ENCODE assay signal across 22 cellular contexts in the genomic region with DNA sequence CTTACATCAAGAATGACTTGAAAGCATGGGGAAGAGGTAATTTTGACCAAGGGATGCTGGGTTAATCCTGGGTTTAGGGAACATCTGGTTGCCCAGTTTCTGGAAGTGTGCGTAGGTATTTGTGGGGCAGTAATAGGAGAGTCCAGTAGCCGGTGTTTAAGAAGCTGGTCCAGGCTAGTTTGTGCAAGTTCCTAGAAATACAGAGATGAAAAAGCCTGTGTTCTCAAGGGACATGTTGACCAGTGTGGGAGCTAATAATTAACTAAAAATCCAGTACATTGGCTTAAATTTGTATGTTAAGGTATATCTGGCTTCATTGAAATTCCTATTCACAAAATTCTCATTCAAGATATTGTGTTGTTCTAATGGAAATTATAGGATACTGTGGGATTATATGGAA. TPM values are rescaled to one million over a fixed set of nuclear protein-coding genes. Genes with fewer than 3 reads are reported as not detected.
A peak's percentile ranks its signal among the peaks of the same experiment; 100 is the strongest.
DNase-seq lines count a peak whose midpoint lies in the region; ATAC-seq, FAIRE-seq and TF ChIP-seq lines count a peak whose summit lies in the region.
"Had no signal": no experiment of that assay in that cellular context is flagged by ENCODE, and none has a peak within 500 bp of the region (broad histone marks: within the 10 kb centered on the region; RNA-seq: fewer than 3 reads in every experiment).

No MANE protein-coding gene starts in this region.

- no peak overlapping the region; a peak in 1 of 6 replicates for H3K27ac ChIP-seq in A549
- H3K27ac ChIP-seq in HepG2 (ENCODE audit: extremely low read length, insufficient read depth, low read length), result no peak overlapping the region
- H3K27ac ChIP-seq: colonic mucosa, esophagus muscularis mucosa, neural progenitor cell, transverse colon had no signal

- H3K4me3 ChIP-seq in A549 (no peak overlapping the region), HepG2 (replicated peaks in 1 of 3; ENCODE audit: insufficient read depth in 1 of 3, low read depth in 2 of 3, low read length in 3 of 3) (no peak overlapping the region)
- H3K4me3 ChIP-seq: colonic mucosa, esophagus muscularis mucosa, gastrocnemius medialis, neural progenitor cell, transverse colon had no signal

- peaks cover 33% of the 10 kb centered on the region for H3K4me1 ChIP-seq in A549
- peaks cover 8% of the 10 kb centered on the region; the same call in 1 of the 2 replicates for H3K4me1 ChIP-seq in HepG2 (ENCODE audit: insufficient read depth, low read length)
- H3K4me1 ChIP-seq: colonic mucosa had no signal

- TF ChIP-seq POLR2A in A549 (IDR thresholded peaks at IDR 0.05; ENCODE audit: low read length), result no peak
- no peak for TF ChIP-seq POLR2A in HepG2 (IDR thresholded peaks at IDR 0.05; ENCODE audit: insufficient read depth in 1 of 2, low read depth in 2 of 2, low read length in 2 of 2)

- no peaks in the 10 kb centered on the region for H3K27me3 ChIP-seq in HepG2 (ENCODE audit: control insufficient read depth in 1 of 2, insufficient read depth in 2 of 2, low read length in 2 of 2)
- H3K27me3 ChIP-seq: colonic mucosa, esophagus muscularis mucosa, gastrocnemius medialis, neural progenitor cell, transverse colon had no signal

- WGBS in A549 (ENCODE audit: missing lambda C conversion rate), result 68% methylated on average over 2 of the region's 2 CpGs
- WGBS in HepG2 (ENCODE audit: low lambda C conversion rate), result 4% methylated on average over 2 of the region's 2 CpGs

- H3K9ac ChIP-seq in HepG2 (ENCODE audit: insufficient read depth, low read depth, low read length), result no peak overlapping the region
- H3K9ac ChIP-seq: neural progenitor cell had no signal

- POLR2A ChIA-PET in A549 (lab: Yijun Ruan, JAX), result no interaction called here
- POLR2A ChIA-PET in HepG2 (lab: Yijun Ruan, JAX), result no interaction called here

- FAIRE-seq in A549 (lab: Jason Lieb, UNC) (no peak), HepG2 (lab: Jason Lieb, UNC) (no peak), frontal cortex (lab: Jason Lieb, UNC) (no peak)

- no peaks in the 10 kb centered on the region for H3K36me3 ChIP-seq in HepG2 (replicated peaks in 1 of 2; ENCODE audit: control insufficient read depth in 1 of 2, insufficient read depth in 2 of 2, low read length in 2 of 2)
- H3K36me3 ChIP-seq: colonic mucosa, esophagus muscularis mucosa, gastrocnemius medialis, neural progenitor cell, transverse colon had no signal

- no peak for DNase-seq in A549 (ENCODE audit: low read depth in 1 of 2, low spot score in 1 of 2)
- peak; percentile 35 to 57 for DNase-seq in NCI-H526 (lab: John Stamatoyannopoulos, UW)
- no peak for DNase-seq in HepG2 (ENCODE audit: low spot score)
- DNase-seq in HT-29 (ENCODE audit: low spot score), result no peak
- no peak for DNase-seq in CD1c-positive myeloid dendritic cell (ENCODE audit: extremely low spot score)
- DNase-seq in frontal cortex (ENCODE audit: low spot score in 2 of 2), result no peak
- DNase-seq: colonic mucosa, COR-L47, DND-41, endodermal cell, gastrocnemius medialis, HFFc6, hypothalamus, NCI-H187, NCI-H69, transverse colon had no signal

- H3K9me3 ChIP-seq in A549 (no peaks in the 10 kb centered on the region), HepG2 (ENCODE audit: low read length) (no peaks in the 10 kb centered on the region)
- H3K9me3 ChIP-seq: colonic mucosa, esophagus muscularis mucosa, gastrocnemius medialis, transverse colon had no signal

- H3K4me2 ChIP-seq in A549 (peak overlapping the region; percentile 38), HepG2 (ENCODE audit: low read depth, low read length) (no peak overlapping the region)
- H3K4me2 ChIP-seq: neural progenitor cell had no signal

- no peaks in the 10 kb centered on the region for H3K79me2 ChIP-seq in HepG2 (ENCODE audit: insufficient read depth, low read length)

- BruUV-seq in HepG2 (replicated peaks; lab: Mats Ljungman, UMichigan), result no TSS peak

- H2AFZ ChIP-seq in HepG2 (ENCODE audit: low read length), result no peak overlapping the region
- H2AFZ ChIP-seq: neural progenitor cell had no signal

- CTCF ChIA-PET in A549 (lab: Yijun Ruan, JAX) (no interaction called here), HepG2 (lab: Yijun Ruan, JAX; ENCODE audit: low intra/inter-chr PET ratio, low total read pairs) (no interaction called here)

- peak in 1 of 2 experiments; percentile 52; a peak in 3 of 6 replicates for ATAC-seq in A549
- ATAC-seq in GM18909 (IDR thresholded peaks at IDR 0.05; ENCODE audit: poor library complexity, unreplicated experiment), result peak; percentile 54
- no peak; the same call in 2 of the 3 replicates for ATAC-seq in HepG2
- no peak for ATAC-seq in GM21825 (IDR thresholded peaks at IDR 0.05; ENCODE audit: unreplicated experiment)
- ATAC-seq: activated T-helper 17 cell treated with anti-CD3 and anti-CD28 coated beads, Interleukin-2, amount 50 U/mL, for 72 hours; gastrocnemius medialis; SK-N-SH treated with all-trans-retinoic acid at 6 μM for 48 hours had no signal

- TF ChIP-seq EP300 in A549 (IDR thresholded peaks at IDR 0.05) (no peak), HepG2 (IDR thresholded peaks at IDR 0.05; ENCODE audit: low read depth in 2 of 2, low read length in 2 of 2) (no peak), HepG2 (CRISPR knock-in tag; IDR thresholded peaks at IDR 0.05; ENCODE audit: borderline replicate concordance) (no peak)

- in situ Hi-C loops in HepG2 (cut with HindIII; ENCODE audit: extremely low pct_ligation_motif_present, low pct_unique_long_range_greater_than_20kb), result no loop called here

- H4K20me1 ChIP-seq in HepG2 (ENCODE audit: insufficient read depth, low read length), result no peaks in the 10 kb centered on the region

- TF ChIP-seq RAD21 in A549 (conservative IDR thresholded peaks at IDR 0.05 in 1 of 2, IDR thresholded peaks at IDR 0.05 in 1 of 2), result no peak
- TF ChIP-seq RAD21 in HepG2 (CRISPR knock-in tag; IDR thresholded peaks at IDR 0.05), result no peak

- TF ChIP-seq CTCF in A549 (IDR thresholded peaks at IDR 0.05), result no peak
- TF ChIP-seq CTCF in HepG2 (CRISPR knock-in tag; IDR thresholded peaks at IDR 0.05), result no peak

- intact Hi-C loops in HepG2 (cut with micrococcal nuclease; ENCODE audit: unreplicated experiment), result no loop called here

TF ChIP-seq in A549, 52 proteins besides CTCF, POLR2A, EP300 and RAD21 (continues in another document):
- TF ChIP-seq, protein P1, sequence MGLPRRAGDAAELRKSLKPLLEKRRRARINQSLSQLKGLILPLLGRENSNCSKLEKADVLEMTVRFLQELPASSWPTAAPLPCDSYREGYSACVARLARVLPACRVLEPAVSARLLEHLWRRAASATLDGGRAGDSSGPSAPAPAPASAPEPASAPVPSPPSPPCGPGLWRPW (IDR thresholded peaks at IDR 0.05), result no peak

TF ChIP-seq in HepG2, 621 proteins besides CTCF, POLR2A, EP300 and RAD21 (continues in another document):
- no peak for TF ChIP-seq ZNF83 (CRISPR knock-in tag; IDR thresholded peaks at IDR 0.05; ENCODE audit: borderline replicate concordance)

RNA-seq across cellular contexts. Expression of a gene that starts 51.2 kb away (rescaled TPM):
- polyA plus RNA-seq in A549 (2011; rRNA removed) (42.3 and 56.1 TPM in 2 replicates), A549 (2017; fragmentation: RNase III; extraction: RNeasy Plus Mini Kit Qiagen cat#74134 plus additional on column Dnase treatment) (28.3 to 30.0 TPM (median 29.9 TPM) in 3 replicates), HepG2 (2011; rRNA removed) (1.5 and 1.6 TPM in 2 replicates)
- 37.5 and 39.3 TPM in 2 replicates for polyA plus RNA-seq in A549 (2012; cell fraction: cytosol; rRNA removed)
- 16.2 TPM in 2 replicates for polyA plus RNA-seq in A549 (2012; cell fraction: nucleus; rRNA removed)
- 18.1 and 23.0 TPM in 2 replicates for polyA minus RNA-seq in A549 (2011; rRNA and poly(A)+ RNA removed)
- total RNA-seq in HepG2 (2016; rRNA removed; fragmentation: Illumina TruSeq; extraction: Trizol) (0.77 and 0.81 TPM in 2 replicates), frontal cortex (54.2 TPM)
- 0.91 and 1.2 TPM in 2 replicates for total RNA-seq in HepG2 (2016; cell fraction: cytosol; rRNA removed; fragmentation: Illumina TruSeq; extraction: Trizol; ENCODE audit: low read depth)
- total RNA-seq in HepG2 (2016; cell fraction: insoluble cytoplasmic fraction; rRNA removed; fragmentation: Illumina TruSeq; extraction: Trizol), result 0.73 and 2.1 TPM in 2 replicates
- total RNA-seq in HepG2 (2016; cell fraction: membrane; rRNA removed; fragmentation: Illumina TruSeq; extraction: Trizol), result 1.3 and 2.3 TPM in 2 replicates
- total RNA-seq in HepG2 (2016; cell fraction: nucleus; rRNA removed; fragmentation: Illumina TruSeq; extraction: Trizol), result 0.72 and 1.4 TPM in 2 replicates
- polyA plus RNA-seq in HepG2 (2011; cell fraction: cytosol; rRNA removed), result 1.4 and 2.9 TPM in 2 replicates
- polyA plus RNA-seq in HepG2 (2011; cell fraction: nucleus; rRNA removed), result 1.6 and 2.5 TPM in 2 replicates
- polyA plus RNA-seq in HepG2 (2012), result 1.2 and 1.6 TPM in 2 replicates
- polyA plus RNA-seq in HepG2 (2016; cell fraction: cytosol; fragmentation: Illumina TruSeq; extraction: Trizol; ENCODE audit: low read depth), result 0.42 and 0.97 TPM in 2 replicates
- 0.75 and 1.1 TPM in 2 replicates for polyA plus RNA-seq in HepG2 (2016; cell fraction: insoluble cytoplasmic fraction; fragmentation: Illumina TruSeq; extraction: Trizol; ENCODE audit: low read depth)
- polyA plus RNA-seq in HepG2 (2016; cell fraction: membrane; fragmentation: Illumina TruSeq; extraction: Trizol; ENCODE audit: low read depth), result 1.2 and 1.8 TPM in 2 replicates
- 0.52 and 1.6 TPM in 2 replicates for polyA plus RNA-seq in HepG2 (2016; cell fraction: nucleus; fragmentation: Illumina TruSeq; extraction: Trizol; ENCODE audit: insufficient read depth, low read depth)
- polyA minus RNA-seq in HepG2 (2011; rRNA and poly(A)+ RNA removed; ENCODE audit: low replicate concordance), result 0.90 and 11.7 TPM in 2 replicates
- polyA minus RNA-seq in HepG2 (2011; cell fraction: cytosol; rRNA and poly(A)+ RNA removed), result 0.70 and 2.5 TPM in 2 replicates
- polyA minus RNA-seq in HepG2 (2011; cell fraction: nucleus; rRNA and poly(A)+ RNA removed), result 2.2 and 6.5 TPM in 2 replicates
- total RNA-seq in HT-29 (2014; rRNA removed; shearing (Covaris generic)), result 5.9 and 8.2 TPM in 2 replicates

Comparison
In these comparisons a context has a peak if more than half of its experiments do, and no peak if none do; other contexts are left out.
1. DNase-seq: peak in NCI-H526 (2 of 2); none in A549 (0 of 2), HepG2 (single experiment), HT-29 (single experiment), CD1c-positive myeloid dendritic cell (single experiment) and frontal cortex (0 of 2).